8 cellular contexts compared by ENCODE assay signal in genomic region chr22:35257321-35258143, GRCh38. TPM values are rescaled to one million over a fixed set of nuclear protein-coding genes. Genes with fewer than 3 reads are reported as not detected.
DNase-seq lines count a peak whose midpoint lies in the region; ATAC-seq and TF ChIP-seq lines count a peak whose summit lies in the region.

HMGXB4 (plus strand) TSS chr22:35257493; CDS start chr22:35262391, 4,898 bp downstream.

- H2AFZ ChIP-seq in ACC112 (ENCODE audit: low read length, unreplicated experiment): peak within 1 kb of the TSS; percentile 70

- H3K9ac ChIP-seq in skeletal muscle satellite cell (ENCODE audit: low read depth, low read length): peak within 1 kb of the TSS; percentile 97

- ATAC-seq in HG03064 (IDR thresholded peaks at IDR 0.05; ENCODE audit: low read depth, unreplicated experiment): peak; percentile 84

- H3K36me3 ChIP-seq in ACC112 (ENCODE audit: insufficient read depth, low read length) (no peaks in the 10 kb centered on the region), skeletal muscle satellite cell (ENCODE audit: insufficient read depth, low read length) (peaks cover 6% of the 10 kb centered on the region)

- peaks cover 37% of the 10 kb centered on the region for H3K79me2 ChIP-seq in ACC112 (ENCODE audit: control insufficient read depth, insufficient read depth, low read length, unreplicated experiment)

- DNase-seq in NCI-H2171 treated with DMSO at 0.1 percent for 48 hours (lab: John Stamatoyannopoulos, UW) (peak; percentile 87), T47D (ENCODE audit: low read depth in 1 of 2, low spot score in 1 of 2) (peak; percentile 56 to 87)

- H3K27me3 ChIP-seq in ACC112 (ENCODE audit: insufficient read depth, low read length) (no peaks in the 10 kb centered on the region), skeletal muscle satellite cell (ENCODE audit: control insufficient read depth, insufficient read depth, low read length) (no peaks in the 10 kb centered on the region)

- peak; percentile 31 for TF ChIP-seq CTCF in VCaP (conservative IDR thresholded peaks at IDR 0.05)

- in situ Hi-C loops in T47D (cut with HindIII; ENCODE audit: low pct_unique_long_range_greater_than_20kb, low sequenced_read_pairs): no loop called here

- H3K9me3 ChIP-seq in iPS-18c (ENCODE audit: control insufficient read depth, insufficient read depth, low read length): no peaks in the 10 kb centered on the region
- H3K9me3 ChIP-seq in skeletal muscle satellite cell (replicated peaks; ENCODE audit: low read length): no peaks in the 10 kb centered on the region

- peak within 1 kb of the TSS; percentile 88 for H3K4me3 ChIP-seq in ACC112 (ENCODE audit: low read depth, low read length)
- peak within 1 kb of the TSS; percentile 88 for H3K4me3 ChIP-seq in iPS-18c (ENCODE audit: insufficient read depth, low read depth, low read length)
- H3K4me3 ChIP-seq in skeletal muscle satellite cell (ENCODE audit: low read length): peak within 1 kb of the TSS; percentile 94

- H3K4me2 ChIP-seq in skeletal muscle satellite cell (ENCODE audit: low read length): peak within 1 kb of the TSS; percentile 89

- H3K4me1 ChIP-seq in ACC112 (ENCODE audit: control insufficient read depth, insufficient read depth, low read length, unreplicated experiment) (peaks cover 6% of the 10 kb centered on the region), skeletal muscle satellite cell (ENCODE audit: control insufficient read depth, insufficient read depth, low read length) (peaks cover 10% of the 10 kb centered on the region)

- peak within 1 kb of the TSS; percentile 74; the same call in 1 of the 2 replicates for H3K27ac ChIP-seq in ACC112 (ENCODE audit: low read depth, low read length)
- H3K27ac ChIP-seq in VCaP: peak within 1 kb of the TSS; percentile 91

- peak; percentile 57 for TF ChIP-seq POLR2A in GM18526 (IDR thresholded peaks at IDR 0.05; ENCODE audit: extremely low read depth, insufficient read length)

RNA-seq across cellular contexts. Expression of gene HMGXB4, which starts in this region (rescaled TPM):
- 11.6 and 16.2 TPM in 2 replicates for total RNA-seq in skeletal muscle satellite cell (2012; rRNA removed)

Comparison
In these comparisons a context has a peak if more than half of its experiments do, and no peak if none do; other contexts are left out.
1. Peak in every context shown above with its lines: DNase-seq, ATAC-seq, H3K4me3 ChIP-seq and H3K27ac ChIP-seq.